11 cellular contexts compared by ENCODE assay signal in the genomic region with DNA sequence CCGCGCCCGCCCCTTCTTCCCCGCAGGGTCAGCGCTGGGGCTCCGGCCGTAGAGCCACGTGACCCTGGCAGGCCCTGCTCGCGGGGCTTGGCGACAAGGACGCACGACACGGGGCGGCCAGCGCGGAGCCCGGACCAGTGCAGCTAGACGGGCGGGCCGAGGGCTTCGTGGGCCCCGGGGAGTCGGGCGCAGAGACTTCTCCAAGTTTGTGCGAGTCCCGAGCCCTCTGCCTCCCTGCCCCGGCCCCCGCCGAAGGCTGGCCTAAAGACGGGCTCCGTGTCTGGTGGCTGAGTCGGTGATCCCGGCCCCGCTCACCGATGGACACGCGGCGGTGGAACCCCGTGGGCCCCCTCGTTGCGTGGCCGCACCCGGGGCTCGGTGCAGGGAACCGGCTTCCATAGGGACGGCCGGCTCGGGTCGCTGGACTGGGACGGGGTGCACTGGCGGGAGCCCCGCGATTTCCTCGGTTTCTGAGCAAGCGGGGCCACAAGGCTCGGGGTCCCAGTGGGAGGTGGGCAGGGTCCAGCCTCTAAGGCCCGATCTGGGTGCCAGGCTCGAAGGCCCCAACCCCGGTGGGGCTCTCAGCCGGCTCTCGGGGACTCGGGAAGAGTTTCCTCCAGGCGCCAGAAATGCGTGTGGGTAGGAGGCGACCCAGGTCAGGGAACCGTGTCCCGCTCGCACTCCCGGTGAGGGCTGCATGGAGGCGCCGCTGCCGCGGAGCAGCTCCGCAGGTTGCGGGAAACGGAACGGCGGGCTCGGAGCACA. TPM values are rescaled to one million over a fixed set of nuclear protein-coding genes. Genes with fewer than 3 reads are reported as not detected.
DNase-seq lines count a peak whose midpoint lies in the region; ATAC-seq and TF ChIP-seq lines count a peak whose summit lies in the region.
"Had no signal": no experiment of that assay in that cellular context is flagged by ENCODE, and none has a peak within 500 bp of the region (broad histone marks: within the 10 kb centered on the region; RNA-seq: fewer than 3 reads in every experiment).

No MANE protein-coding gene starts in this region.

- in situ Hi-C loops in HAP-1 (cut with MboI; ENCODE audit: low sequenced_read_pairs), result no loop called here

- no peak for TF ChIP-seq EP300 in sigmoid colon (IDR thresholded peaks at IDR 0.05)

- DNase-seq in HAP-1 (ENCODE audit: low spot score in 2 of 2) (peak in 1 of 2 experiments; percentile 33), SKM-1 (lab: John Stamatoyannopoulos, UW; ENCODE audit: unreplicated experiment) (peak; percentile 37), right cardiac atrium (peak; percentile 77 to 91 (median 90)), sigmoid colon (no peak), UCSD-AML1 (lab: John Stamatoyannopoulos, UW; ENCODE audit: unreplicated experiment) (no peak), NCI-H2196 treated with DMSO at 0.1 percent for 48 hours (lab: John Stamatoyannopoulos, UW; ENCODE audit: unreplicated experiment) (no peak)
- DNase-seq: EL; stimulated activated CD8-positive, alpha-beta memory T cell treated with anti-CD3 and anti-CD28 coated beads, Interleukin-4, amount 100 ng/mL, for 48 hours had no signal

- H3K36me3 ChIP-seq in HAP-1 (replicated peaks), result no peaks in the 10 kb centered on the region
- no peaks in the 10 kb centered on the region for H3K36me3 ChIP-seq in sigmoid colon

- H3K4me3 ChIP-seq in HAP-1 (peak overlapping the region; percentile 9), right cardiac atrium (ENCODE audit: low read length) (peak overlapping the region; percentile 41), sigmoid colon (peak overlapping the region in 3 of 4 donors; percentile 22 to 33 (median 33))

- no peak for TF ChIP-seq POLR2A in sigmoid colon (IDR thresholded peaks at IDR 0.05)

- TF ChIP-seq CTCF in sigmoid colon (IDR thresholded peaks at IDR 0.05), result no peak

- H3K4me1 ChIP-seq in HAP-1, result no peaks in the 10 kb centered on the region
- no peaks in the 10 kb centered on the region for H3K4me1 ChIP-seq in right cardiac atrium (ENCODE audit: control insufficient read depth, insufficient read depth, low read length)
- peaks cover 0 to 28% (median 21%) of the 10 kb centered on the region in 4 donors for H3K4me1 ChIP-seq in sigmoid colon

- H3K27me3 ChIP-seq in HAP-1 (ENCODE audit: low read depth) (peaks cover 62% of the 10 kb centered on the region), right cardiac atrium (ENCODE audit: control insufficient read depth, insufficient read depth) (no peaks in the 10 kb centered on the region), sigmoid colon (peaks cover 51 to 87% (median 77%) of the 10 kb centered on the region in 3 donors)

- H3K9me3 ChIP-seq in HAP-1, result no peaks in the 10 kb centered on the region
- no peaks in the 10 kb centered on the region for H3K9me3 ChIP-seq in right cardiac atrium (ENCODE audit: control insufficient read depth, low read length)
- H3K9me3 ChIP-seq in sigmoid colon, result no peaks in the 10 kb centered on the region

- 4% methylated on average over 80 of the region's 80 CpGs for WGBS in right cardiac atrium
- WGBS in sigmoid colon, 2 donors, result 4 to 5% methylated on average over 80 of the region's 80 CpGs

- H3K27ac ChIP-seq in right cardiac atrium (ENCODE audit: low read length) (no peak overlapping the region), sigmoid colon (no peak overlapping the region)

- intact Hi-C loops in right cardiac atrium (cut with DNase I) (no loop called here), sigmoid colon (cut with DNase I) (no loop called here)

- peak; percentile 76 to 79 for ATAC-seq in right cardiac atrium
- ATAC-seq in GM21717 (IDR thresholded peaks at IDR 0.05; ENCODE audit: unreplicated experiment), result no peak
- no peak for ATAC-seq in HG03469 (IDR thresholded peaks at IDR 0.05; ENCODE audit: unreplicated experiment)

RNA-seq across cellular contexts. Expression of a gene that starts 0.5 kb away (rescaled TPM):
- total RNA-seq in right cardiac atrium, result 1 to 10 TPM; 2.3 to 3.1 (median 2.5) TPM
- 1.5 TPM for polyA plus RNA-seq in right cardiac atrium
- under 1 TPM in 1 of 4 donors, not detected in 3; 0.36 TPM for total RNA-seq in sigmoid colon
- polyA plus RNA-seq in sigmoid colon, result under 1 TPM in 1 of 3 donors, not detected in 2; 0.03 TPM

RNA-seq across cellular contexts. Expression of a gene that starts 48.9 kb away (rescaled TPM):
- total RNA-seq in right cardiac atrium (not detected), sigmoid colon (not detected)
- polyA plus RNA-seq in right cardiac atrium (not detected), sigmoid colon (10 to 100 TPM in 1 of 3 donors, 1 to 10 TPM in 2; 4.2 to 12.5 (median 5.4) TPM)
- total RNA-seq: posterior vena cava had no signal

Comparison
In these comparisons a context has a peak if more than half of its experiments do, and no peak if none do; other contexts are left out.
1. DNase-seq: peak in SKM-1 (single experiment) and right cardiac atrium (3 of 3); none in sigmoid colon (single experiment), UCSD-AML1 (single experiment) and NCI-H2196 treated with DMSO at 0.1 percent for 48 hours (single experiment).
2. ATAC-seq: peak in right cardiac atrium (2 of 2); none in GM21717 (single experiment) and HG03469 (single experiment).
3. Peak in every context shown above with its lines, with median percentiles within 50 percentile points of each other: H3K4me3 ChIP-seq.